Comparison of ENCODE assay signal across 8 cellular contexts in genomic region chr15:45705510-45706473, GRCh38.
DNase-seq lines count a peak whose midpoint lies in the region; ATAC-seq lines count a peak whose summit lies in the region.

No MANE protein-coding gene starts in this region.

- H3K4me3 ChIP-seq in HUES48 (ENCODE audit: low read depth, low read length), result peak overlapping the region; percentile 86
- peak overlapping the region; percentile 61 for H3K4me3 ChIP-seq in NT2/D1 (ENCODE audit: insufficient read length, low read depth)
- peak overlapping the region; percentile 40 to 67 for H3K4me3 ChIP-seq in esophagus (ENCODE audit: low read depth in 1 of 2, low read length in 2 of 2)
- H3K4me3 ChIP-seq in muscle layer of colon (ENCODE audit: low read depth in 1 of 2, low read length in 2 of 2), result peak overlapping the region; percentile 1 to 63

- WGBS in esophagus, 2 donors, result 2% methylated on average over 15 of the region's 15 CpGs

- peak; percentile 77 for DNase-seq in D341Med (ENCODE audit: low spot score)
- peak; percentile 76 for DNase-seq in NT2/D1 (ENCODE audit: low read depth, low spot score)
- peak; percentile 57 for DNase-seq in activated T-cell treated with anti-CD3 and anti-CD28 coated beads for 1 hour (ENCODE audit: low read depth)
- peak; percentile 77 for DNase-seq in stimulated activated CD8-positive, alpha-beta memory T cell treated with anti-CD3 and anti-CD28 coated beads, Interleukin-4, amount 100 ng/mL, for 48 hours

- H3K36me3 ChIP-seq in HUES48 (ENCODE audit: control insufficient read depth, insufficient read depth, low read length), result no peaks in the 10 kb centered on the region
- H3K36me3 ChIP-seq in NT2/D1 (ENCODE audit: insufficient read depth, insufficient read length, low read length), result no peaks in the 10 kb centered on the region
- no peaks in the 10 kb centered on the region for H3K36me3 ChIP-seq in esophagus (ENCODE audit: control insufficient read depth in 2 of 2, insufficient read depth in 2 of 2, low read length in 1 of 2)
- no peaks in the 10 kb centered on the region for H3K36me3 ChIP-seq in muscle layer of colon (ENCODE audit: insufficient read depth, low read length)

- H3K27me3 ChIP-seq in HUES48 (ENCODE audit: control insufficient read depth, insufficient read depth, low read length) (peaks cover 19% of the 10 kb centered on the region), NT2/D1 (ENCODE audit: insufficient read depth, insufficient read length) (peaks cover 11% of the 10 kb centered on the region), esophagus (ENCODE audit: control insufficient read depth in 1 of 2, insufficient read depth in 2 of 2, low read length in 2 of 2) (no peaks in the 10 kb centered on the region), muscle layer of colon (ENCODE audit: control insufficient read depth in 1 of 2, insufficient read depth in 2 of 2, low read length in 2 of 2) (no peaks in the 10 kb centered on the region)

- H3K9me3 ChIP-seq in HUES48 (ENCODE audit: control insufficient read depth, insufficient read depth, low read length) (no peaks in the 10 kb centered on the region), NT2/D1 (ENCODE audit: insufficient read depth, low read length) (no peaks in the 10 kb centered on the region), esophagus (ENCODE audit: control insufficient read depth in 2 of 2, insufficient read depth in 1 of 2, low read depth in 1 of 2, low read length in 1 of 2) (no peaks in the 10 kb centered on the region), muscle layer of colon (ENCODE audit: low read length) (no peaks in the 10 kb centered on the region)

- H3K9ac ChIP-seq in HUES48 (ENCODE audit: low read depth, low read length) (peak overlapping the region; percentile 16; the same call in 1 of the 2 replicates), NT2/D1 (ENCODE audit: insufficient read length, low read depth) (peak overlapping the region; percentile 42), muscle layer of colon (ENCODE audit: low read length) (peak overlapping the region; percentile 87)

- peaks cover 11% of the 10 kb centered on the region for H3K4me1 ChIP-seq in HUES48 (ENCODE audit: control insufficient read depth, insufficient read depth, low read length)
- H3K4me1 ChIP-seq in NT2/D1 (ENCODE audit: insufficient read depth, insufficient read length), result peaks cover 6% of the 10 kb centered on the region
- H3K4me1 ChIP-seq in esophagus (ENCODE audit: control insufficient read depth in 2 of 2, insufficient read depth in 2 of 2, low read length in 1 of 2), result peaks cover 3 to 6% of the 10 kb centered on the region in 2 donors
- H3K4me1 ChIP-seq in muscle layer of colon (ENCODE audit: insufficient read depth, low read length), result peaks cover 7% of the 10 kb centered on the region

- no peak overlapping the region for H3K27ac ChIP-seq in HUES48 (ENCODE audit: low read depth, low read length)
- H3K27ac ChIP-seq in esophagus (ENCODE audit: low read depth in 2 of 2, low read length in 1 of 2), result no peak overlapping the region
- peak overlapping the region; percentile 38 for H3K27ac ChIP-seq in muscle layer of colon (ENCODE audit: low read depth, low read length)

- ATAC-seq in GM21447 (IDR thresholded peaks at IDR 0.05; ENCODE audit: unreplicated experiment), result peak; percentile 93

Comparison
In these comparisons a context has a peak if more than half of its experiments do, and no peak if none do; other contexts are left out.
1. H3K4me3 ChIP-seq: peak in every context shown above with its lines; median percentile 86 in HUES48; 61 in NT2/D1; 54 in esophagus; 32 in muscle layer of colon.
2. H3K9ac ChIP-seq: peak in every context shown above with its lines; median percentile 87 in muscle layer of colon; 42 in NT2/D1; 16 in HUES48.